ENCODE assay signal across 20 cellular contexts in the genomic region with DNA sequence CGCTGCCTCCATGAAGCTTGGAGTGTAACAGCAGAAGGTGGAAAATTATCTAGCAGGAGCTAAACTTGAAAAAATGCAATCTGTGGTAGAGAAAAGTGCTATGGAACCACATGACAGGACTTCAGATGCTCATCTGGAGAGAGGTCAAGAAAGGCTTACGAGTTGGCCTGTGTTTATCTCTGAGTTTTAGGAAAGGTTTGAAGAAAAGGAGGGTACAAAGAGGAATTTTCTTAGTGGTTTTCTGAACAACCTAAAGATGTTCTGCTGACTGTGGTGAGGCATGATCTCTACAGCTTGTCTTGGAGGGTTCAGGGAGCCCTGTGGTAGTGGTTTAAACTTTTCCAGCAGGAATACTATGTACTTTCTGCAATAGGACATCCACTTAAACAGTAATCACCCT. TPM values are rescaled to one million over a fixed set of nuclear protein-coding genes. Genes with fewer than 3 reads are reported as not detected.
A peak's percentile ranks its signal among the peaks of the same experiment; 100 is the strongest.
DNase-seq lines count a peak whose midpoint lies in the region; FAIRE-seq and TF ChIP-seq lines count a peak whose summit lies in the region.
"Had no signal": no experiment of that assay in that cellular context is flagged by ENCODE, and none has a peak within 500 bp of the region (broad histone marks: within the 10 kb centered on the region; RNA-seq: fewer than 3 reads in every experiment).

No MANE protein-coding gene starts in this region.

- H3K4me2 ChIP-seq in astrocyte (ENCODE audit: low read length) (no peak overlapping the region), mesenchymal stem cell (ENCODE audit: low read length, poor library complexity, severe bottlenecking) (no peak overlapping the region), smooth muscle cell (peak overlapping the region; percentile 45), mesendoderm (ENCODE audit: low read length) (no peak overlapping the region)

- no peaks in the 10 kb centered on the region for H3K79me2 ChIP-seq in astrocyte (ENCODE audit: insufficient read depth, low read length)
- H3K79me2 ChIP-seq in smooth muscle cell (ENCODE audit: low read depth): peaks cover under 1% of the 10 kb centered on the region
- no peaks in the 10 kb centered on the region for H3K79me2 ChIP-seq in mesendoderm (ENCODE audit: control insufficient read depth, insufficient read depth, low read length)

- no peak overlapping the region for H3K4me3 Mint-ChIP-seq in astrocyte (ENCODE audit: unreplicated experiment)
- H3K4me3 Mint-ChIP-seq: CD4-positive, alpha-beta memory T cell had no signal

- H4K20me1 ChIP-seq in astrocyte (ENCODE audit: insufficient read depth, low read length) (no peaks in the 10 kb centered on the region), smooth muscle cell (ENCODE audit: low read depth) (peaks cover 3% of the 10 kb centered on the region)

- H3K9me3 Mint-ChIP-seq in astrocyte (ENCODE audit: unreplicated experiment): no peaks in the 10 kb centered on the region
- H3K9me3 Mint-ChIP-seq: CD4-positive, alpha-beta memory T cell had no signal

- no peak overlapping the region for H3K14ac ChIP-seq in mesenchymal stem cell (ENCODE audit: low read length in 2 of 2)

- H3F3A ChIP-seq in smooth muscle cell (ENCODE audit: low read depth): peaks cover 26% of the 10 kb centered on the region

- peaks cover 41% of the 10 kb centered on the region for H3K4me1 ChIP-seq in astrocyte (ENCODE audit: insufficient read depth, low read length)
- H3K4me1 ChIP-seq in mesenchymal stem cell (ENCODE audit: control insufficient read depth, insufficient read depth, low read depth, low read length): peaks cover 5% of the 10 kb centered on the region
- peaks cover 33% of the 10 kb centered on the region for H3K4me1 ChIP-seq in smooth muscle cell (ENCODE audit: low read depth)
- peaks cover 2% of the 10 kb centered on the region for H3K4me1 ChIP-seq in mesendoderm (ENCODE audit: control insufficient read depth, low read depth, low read length)

- H3K9me3 ChIP-seq in astrocyte (ENCODE audit: insufficient read depth, low read depth, low read length) (no peaks in the 10 kb centered on the region), mesenchymal stem cell (ENCODE audit: control insufficient read depth, low read length) (no peaks in the 10 kb centered on the region), smooth muscle cell (replicated peaks; ENCODE audit: low read depth) (no peaks in the 10 kb centered on the region)

- H3K27me3 ChIP-seq in astrocyte (ENCODE audit: insufficient read depth, low read length) (no peaks in the 10 kb centered on the region), mesenchymal stem cell (ENCODE audit: control insufficient read depth in 1 of 2, insufficient read depth in 1 of 2, low read length in 2 of 2) (no peaks in the 10 kb centered on the region), smooth muscle cell (ENCODE audit: low read depth) (no peaks in the 10 kb centered on the region), mesendoderm (ENCODE audit: insufficient read depth, low read length, poor library complexity) (no peaks in the 10 kb centered on the region)

- H3K4me3 ChIP-seq in astrocyte (ENCODE audit: insufficient read depth, low read depth, low read length) (no peak overlapping the region), mesenchymal stem cell (ENCODE audit: insufficient read depth in 1 of 2, low read depth in 1 of 2, low read length in 2 of 2) (no peak overlapping the region), smooth muscle cell (no peak overlapping the region), mesendoderm (ENCODE audit: low read length) (no peak overlapping the region)
- H3K4me3 ChIP-seq: GM23248 had no signal

- H3K27ac ChIP-seq in astrocyte (ENCODE audit: low read depth, low read length) (no peak overlapping the region), mesenchymal stem cell (ENCODE audit: low read length, poor library complexity, severe bottlenecking) (no peak overlapping the region), smooth muscle cell (ENCODE audit: low read depth) (peak overlapping the region; percentile 89), mesendoderm (ENCODE audit: low read depth, low read length) (no peak overlapping the region)
- H3K27ac ChIP-seq: GM23248 had no signal

- peaks cover 61% of the 10 kb centered on the region for H3K4me1 Mint-ChIP-seq in astrocyte (ENCODE audit: low read depth, unreplicated experiment)
- H3K4me1 Mint-ChIP-seq: CD4-positive, alpha-beta memory T cell had no signal

- TF ChIP-seq CTCF in astrocyte (IDR thresholded peaks at IDR 0.05; ENCODE audit: insufficient read depth, low read depth, low read length) (no peak), smooth muscle cell (IDR thresholded peaks at IDR 0.05; ENCODE audit: borderline replicate concordance, insufficient read depth, poor library complexity, severe bottlenecking) (no peak)

- H3K23ac ChIP-seq in mesenchymal stem cell (ENCODE audit: low read length in 2 of 2): no peak overlapping the region
- H3K23ac ChIP-seq in mesendoderm (ENCODE audit: low read length): no peak overlapping the region

- no peak overlapping the region for H2BK120ac ChIP-seq in mesenchymal stem cell (ENCODE audit: low read depth, low read length)
- H2BK120ac ChIP-seq in mesendoderm (ENCODE audit: low read depth, low read length): no peak overlapping the region

- H3K4ac ChIP-seq in mesenchymal stem cell (ENCODE audit: low read depth in 1 of 2, low read length in 2 of 2) (no peak overlapping the region), mesendoderm (ENCODE audit: low read depth, low read length) (no peak overlapping the region)

- H4K5ac ChIP-seq in mesendoderm (ENCODE audit: low read length): no peak overlapping the region

- FAIRE-seq in astrocyte (lab: Jason Lieb, UNC): no peak
- FAIRE-seq: GM12891, GM18507, H1 had no signal

- H2BK5ac ChIP-seq in mesenchymal stem cell (ENCODE audit: low read depth, low read length, poor library complexity, severe bottlenecking) (no peak overlapping the region), mesendoderm (ENCODE audit: low read length) (no peak overlapping the region)

- no peaks in the 10 kb centered on the region for H3K27me3 Mint-ChIP-seq in astrocyte (ENCODE audit: low read depth, unreplicated experiment)

- no peak overlapping the region for H2BK12ac ChIP-seq in mesenchymal stem cell (ENCODE audit: low read length in 2 of 2)

- H2AK5ac ChIP-seq in mesenchymal stem cell (ENCODE audit: low read length, severe bottlenecking) (peak overlapping the region; percentile 44), mesendoderm (ENCODE audit: low read length) (no peak overlapping the region)

- H4K91ac ChIP-seq in mesenchymal stem cell (ENCODE audit: low read length): no peak overlapping the region

- peak overlapping the region; percentile 45 for H3K27ac Mint-ChIP-seq in astrocyte (ENCODE audit: unreplicated experiment)
- H3K27ac Mint-ChIP-seq: CD4-positive, alpha-beta memory T cell had no signal

- no peaks in the 10 kb centered on the region for H3K79me1 ChIP-seq in mesenchymal stem cell (replicated peaks; ENCODE audit: low read length, poor library complexity, severe bottlenecking)
- H3K79me1 ChIP-seq in mesendoderm (ENCODE audit: low read length): no peaks in the 10 kb centered on the region

- H3K18ac ChIP-seq in mesenchymal stem cell (ENCODE audit: low read depth in 1 of 2, low read length in 2 of 2) (no peak overlapping the region), mesendoderm (ENCODE audit: low read length) (no peak overlapping the region)

- no peaks in the 10 kb centered on the region for H3K36me3 Mint-ChIP-seq in astrocyte (ENCODE audit: low read depth, unreplicated experiment)
- H3K36me3 Mint-ChIP-seq: CD4-positive, alpha-beta memory T cell had no signal

- H4K8ac ChIP-seq in mesenchymal stem cell (ENCODE audit: low read length) (no peak overlapping the region), mesendoderm (ENCODE audit: low read depth, low read length) (no peak overlapping the region)

- WGBS in mesenchymal stem cell: 64% methylated on average over 2 of the region's 2 CpGs
- WGBS in smooth muscle cell (ENCODE audit: low lambda C conversion rate): 22% methylated on average over 2 of the region's 2 CpGs
- WGBS in mesendoderm (ENCODE audit: extremely low coverage, insufficient coverage, low lambda C conversion rate): no CpG with 5 or more reads among the region's 2 CpGs

- H3K9ac ChIP-seq in astrocyte (ENCODE audit: low read length): no peak overlapping the region
- no peak overlapping the region for H3K9ac ChIP-seq in mesenchymal stem cell (ENCODE audit: low read length)
- no peak overlapping the region for H3K9ac ChIP-seq in smooth muscle cell (ENCODE audit: low read depth)
- no peak overlapping the region for H3K9ac ChIP-seq in mesendoderm (ENCODE audit: low read length)
- H3K9ac ChIP-seq: GM23248 had no signal

- no peak overlapping the region for H2BK15ac ChIP-seq in mesenchymal stem cell (ENCODE audit: low read depth, poor library complexity, severe bottlenecking)
- no peak overlapping the region for H2BK15ac ChIP-seq in mesendoderm (replicated peaks; ENCODE audit: low read depth)

- H3K36me3 ChIP-seq in astrocyte (ENCODE audit: insufficient read depth, low read length) (no peaks in the 10 kb centered on the region), mesenchymal stem cell (ENCODE audit: control insufficient read depth in 1 of 2, insufficient read depth in 2 of 2, low read depth in 1 of 2, low read length in 2 of 2) (no peaks in the 10 kb centered on the region), smooth muscle cell (ENCODE audit: low read depth) (no peaks in the 10 kb centered on the region), mesendoderm (ENCODE audit: control insufficient read depth, insufficient read depth, low read length) (no peaks in the 10 kb centered on the region)

- H2AFZ ChIP-seq in astrocyte (ENCODE audit: low read depth, low read length) (no peak overlapping the region), mesenchymal stem cell (ENCODE audit: low read depth, low read length) (no peak overlapping the region), smooth muscle cell (ENCODE audit: low read depth) (no peak overlapping the region)
- H2AFZ ChIP-seq: GM23248 had no signal

- DNase-seq in OCI-M1 (lab: John Stamatoyannopoulos, UW): peak; percentile 28
- DNase-seq in astrocyte (ENCODE audit: low read depth): no peak
- no peak for DNase-seq in mesenchymal stem cell
- DNase-seq in smooth muscle cell (lab: John Stamatoyannopoulos, UW; ENCODE audit: unreplicated experiment): no peak
- DNase-seq in dedifferentiated amniotic fluid mesenchymal stem cell (ENCODE audit: extremely low spot score): no peak
- DNase-seq in NCI-H1048 (lab: John Stamatoyannopoulos, UW): no peak
- DNase-seq in mesendoderm: no peak
- DNase-seq: C1 segment of cervical spinal cord; Calu3; CD4-positive, alpha-beta memory T cell; COR-L47; DMS53; DMS79 treated with DMSO at 0.1 percent for 48 hours; GF-D8; H7; HCEC 1CT had no signal

- no peak overlapping the region for H3K56ac ChIP-seq in mesendoderm (ENCODE audit: low read length)

RNA-seq across cellular contexts. Expression of a gene that starts 8.3 kb away (rescaled TPM):
- total RNA-seq in astrocyte (47.9 and 50.2 TPM in 2 replicates), smooth muscle cell (28.3 and 32.7 TPM in 2 replicates)
- polyA plus RNA-seq in mesenchymal stem cell (2013, experiment 1 of 2): 6.1 TPM
- polyA plus RNA-seq in mesenchymal stem cell (2013, experiment 2 of 2): 6.3 TPM
- 41.2 and 44.5 TPM in 2 replicates for polyA plus RNA-seq in smooth muscle cell
- polyA plus RNA-seq in mesendoderm (2013, experiment 1 of 2): 14.1 TPM
- 15.9 TPM for polyA plus RNA-seq in mesendoderm (2013, experiment 2 of 2)
- total RNA-seq: CD4-positive, alpha-beta memory T cell had no signal

RNA-seq across cellular contexts. Expression of a gene that starts 36.1 kb away (rescaled TPM):
- total RNA-seq in astrocyte: 61.0 and 62.4 TPM in 2 replicates
- 21.4 TPM for polyA plus RNA-seq in mesenchymal stem cell (2013, experiment 1 of 2)
- 23.4 TPM for polyA plus RNA-seq in mesenchymal stem cell (2013, experiment 2 of 2)
- total RNA-seq in smooth muscle cell: 20.9 and 29.7 TPM in 2 replicates
- polyA plus RNA-seq in smooth muscle cell: 32.9 and 36.7 TPM in 2 replicates
- polyA plus RNA-seq in mesendoderm (2013, experiment 1 of 2): 20.4 TPM
- polyA plus RNA-seq in mesendoderm (2013, experiment 2 of 2): 22.0 TPM
